Comparison of ENCODE assay signal across 8 cellular contexts in genomic region chr20:645318-646106, GRCh38. TPM values are rescaled to one million over a fixed set of nuclear protein-coding genes. Genes with fewer than 3 reads are reported as not detected.
A peak's percentile ranks its signal among the peaks of the same experiment; 100 is the strongest.
DNase-seq lines count a peak whose midpoint lies in the region; ATAC-seq, FAIRE-seq and TF ChIP-seq lines count a peak whose summit lies in the region.

No MANE protein-coding gene starts in this region.

- peaks cover 25% of the 10 kb centered on the region for H3K36me3 ChIP-seq in BJ (ENCODE audit: control insufficient read depth, insufficient read depth, low read length)
- no peaks in the 10 kb centered on the region for H3K36me3 ChIP-seq in Karpas-422 (ENCODE audit: insufficient read depth, low read length)
- H3K36me3 ChIP-seq in gastroesophageal sphincter: peaks cover 0 to 42% of the 10 kb centered on the region in 2 donors
- no peaks in the 10 kb centered on the region for H3K36me3 ChIP-seq in parathyroid adenoma (ENCODE audit: control insufficient read depth, insufficient read depth, low read length)

- no peaks in the 10 kb centered on the region for H3K4me1 ChIP-seq in Karpas-422 (ENCODE audit: low read length)
- peaks cover 0 to 21% (median 5%) of the 10 kb centered on the region in 3 donors for H3K4me1 ChIP-seq in gastroesophageal sphincter
- H3K4me1 ChIP-seq in parathyroid adenoma: peaks cover 2% of the 10 kb centered on the region

- WGBS in gastroesophageal sphincter (ENCODE audit: low coverage in 1 of 2), 2 donors: 14 to 15% methylated on average over 4 to 5 of the region's 20 CpGs

- H3K9ac ChIP-seq in Karpas-422 (ENCODE audit: low read length) (no peak overlapping the region), parathyroid adenoma (no peak overlapping the region)

- no peaks in the 10 kb centered on the region for H3K9me2 ChIP-seq in Karpas-422 (replicated peaks; ENCODE audit: insufficient read depth, low read length)

- H3K27ac ChIP-seq in Karpas-422 (ENCODE audit: low read length) (no peak overlapping the region), RWPE1 (peak overlapping the region; percentile 17), gastroesophageal sphincter (no peak overlapping the region), parathyroid adenoma (no peak overlapping the region)

- DNase-seq in BJ (ENCODE audit: low read depth) (no peak), Karpas-422 (peak; percentile 92), RWPE1 (ENCODE audit: low spot score) (peak; percentile 75), urothelium cell line (ENCODE audit: low spot score) (peak; percentile 83)
- DNase-seq in activated effector memory CD4-positive, alpha-beta T cell treated with Interleukin-2 at 50 U/mL for 16 hours: peak; percentile 54

- H3K9me3 ChIP-seq in Karpas-422 (ENCODE audit: low read length) (no peaks in the 10 kb centered on the region), gastroesophageal sphincter (peaks cover 0 to 14% (median 0%) of the 10 kb centered on the region in 3 donors), parathyroid adenoma (ENCODE audit: control insufficient read depth, low read length) (no peaks in the 10 kb centered on the region)

- H3K27me3 ChIP-seq in BJ (ENCODE audit: control insufficient read depth, insufficient read depth, low read length) (no peaks in the 10 kb centered on the region), Karpas-422 (ENCODE audit: low read length) (no peaks in the 10 kb centered on the region), gastroesophageal sphincter (peaks cover 21% of the 10 kb centered on the region), parathyroid adenoma (ENCODE audit: control insufficient read depth, insufficient read depth, low read length) (no peaks in the 10 kb centered on the region)

- H3K4me2 ChIP-seq in Karpas-422 (ENCODE audit: low read depth, low read length, poor library complexity, severe bottlenecking) (no peak overlapping the region), parathyroid adenoma (ENCODE audit: low read length) (no peak overlapping the region)

- FAIRE-seq in urothelium cell line (lab: Jason Lieb, UNC): peak; percentile 20

- H4K20me1 ChIP-seq in Karpas-422 (ENCODE audit: insufficient read depth, low read depth, low read length): no peaks in the 10 kb centered on the region

- POLR2A ChIA-PET in BJ (lab: Charles Lee): no interaction called here
- POLR2A ChIA-PET in RWPE1 (lab: Yijun Ruan, JAX; ENCODE audit: low non-redundant PET): interaction anchor here (0.5 kb wide), 1 partner anchor 317 kb away, joined by 5 read pairs; no protein-coding TSS in a partner anchor

- H3K4me3 ChIP-seq in BJ (ENCODE audit: low read depth, low read length) (no peak overlapping the region), Karpas-422 (ENCODE audit: low read length) (no peak overlapping the region), gastroesophageal sphincter (no peak overlapping the region), parathyroid adenoma (ENCODE audit: low read depth, low read length) (no peak overlapping the region)

- TF ChIP-seq CTCF in BJ (IDR thresholded peaks at IDR 0.05; ENCODE audit: insufficient read depth, low read depth, low read length): peak; percentile 96
- peak; percentile 96 for TF ChIP-seq CTCF in RWPE1 (conservative IDR thresholded peaks at IDR 0.05; ENCODE audit: low read depth)
- TF ChIP-seq CTCF in gastroesophageal sphincter (IDR thresholded peaks at IDR 0.05): peak in 3 of 4 experiments; percentile 71 to 88 (median 82)
- peak; percentile 95 for TF ChIP-seq CTCF in parathyroid adenoma (IDR thresholded peaks at IDR 0.05)

- no peak overlapping the region for H2AFZ ChIP-seq in Karpas-422 (ENCODE audit: low read length)
- H2AFZ ChIP-seq in parathyroid adenoma: no peak overlapping the region

- ATAC-seq in GM19351 (IDR thresholded peaks at IDR 0.05; ENCODE audit: unreplicated experiment): peak; percentile 84
- peak; percentile 73 for ATAC-seq in gastroesophageal sphincter

- no peaks in the 10 kb centered on the region for H3K79me2 ChIP-seq in Karpas-422 (ENCODE audit: low read length)
- no peaks in the 10 kb centered on the region for H3K79me2 ChIP-seq in parathyroid adenoma

- CTCF ChIA-PET in BJ (lab: Yijun Ruan, JAX): interaction anchor here (0.6 to 7.1 kb wide), 34 partner anchors 9 to 345 kb away, joined by 3 to 68 read pairs (median 4); partner anchors contain the start of gene CSNK2A1
- CTCF ChIA-PET in RWPE1 (lab: Yijun Ruan, JAX): interaction anchor here (0.5 to 2.1 kb wide), 29 partner anchors 8 to 541 kb away, joined by 3 to 35 read pairs (median 4); partner anchors contain the start of genes SCRT2 and SLC52A3

- TF ChIP-seq POLR2A in gastroesophageal sphincter (IDR thresholded peaks at IDR 0.05): no peak

- no peak for TF ChIP-seq EP300 in gastroesophageal sphincter (IDR thresholded peaks at IDR 0.05)

RNA-seq across cellular contexts. Expression of gene SRXN1, which starts 7.5 kb away (rescaled TPM):
- 50.9 and 54.8 TPM in 2 replicates for polyA plus RNA-seq in BJ (2011; rRNA removed)
- polyA minus RNA-seq in BJ (2011; rRNA and poly(A)+ RNA removed): 31.0 and 40.9 TPM in 2 replicates
- total RNA-seq in Karpas-422 (2014; rRNA removed; shearing (Covaris generic); ENCODE audit: low replicate concordance): 1.0 and 3.0 TPM in 2 replicates
- total RNA-seq in gastroesophageal sphincter: 10 to 100 TPM; 36.9 to 57.1 (median 38.0) TPM

RNA-seq across cellular contexts. Expression of gene SCRT2, which starts 30.1 kb away (rescaled TPM):
- not detected in 2 replicates for polyA plus RNA-seq in BJ (2011; rRNA removed)
- not detected in 2 replicates for polyA minus RNA-seq in BJ (2011; rRNA and poly(A)+ RNA removed)
- not detected in 2 replicates for total RNA-seq in Karpas-422 (2014; rRNA removed; shearing (Covaris generic); ENCODE audit: low replicate concordance)
- not detected for total RNA-seq in gastroesophageal sphincter

RNA-seq across cellular contexts. Expression of gene TCF15, which starts 35.4 kb away (rescaled TPM):
- polyA plus RNA-seq in BJ (2011; rRNA removed): not detected in 2 replicates
- not detected in 2 replicates for polyA minus RNA-seq in BJ (2011; rRNA and poly(A)+ RNA removed)
- total RNA-seq in Karpas-422 (2014; rRNA removed; shearing (Covaris generic); ENCODE audit: low replicate concordance): not detected in 2 replicates
- total RNA-seq in gastroesophageal sphincter: 1 to 10 TPM in 3 of 4 donors, not detected in 1; 3.0 to 6.6 (median 4.5) TPM
